In genomic region chr7:143296686-143297085, GRCh38 we compare ENCODE assay signal across 20 cellular contexts. TPM values are rescaled to one million over a fixed set of nuclear protein-coding genes. Genes with fewer than 3 reads are reported as not detected.
DNase-seq lines count a peak whose midpoint lies in the region; ATAC-seq and TF ChIP-seq lines count a peak whose summit lies in the region.
"Had no signal": no experiment of that assay in that cellular context is flagged by ENCODE, and none has a peak within 500 bp of the region (broad histone marks: within the 10 kb centered on the region; RNA-seq: fewer than 3 reads in every experiment).

No MANE protein-coding gene starts in this region.

- no peak for TF ChIP-seq CTCF in nephron (IDR thresholded peaks at IDR 0.05; ENCODE audit: unreplicated experiment in 3 of 3)
- no peak for TF ChIP-seq CTCF in stomach (IDR thresholded peaks at IDR 0.05)

- H3K36me3 Mint-ChIP-seq in activated CD8-positive, alpha-beta memory T cell treated with anti-CD3 and anti-CD28 coated beads, Interleukin-2, amount 10 ng/mL, durations not matched to agents 7 days and 5 days: peaks cover 81% of the 10 kb centered on the region
- peaks cover 38 to 92% (median 38%) of the 10 kb centered on the region in 3 donors for H3K36me3 Mint-ChIP-seq in CD8-positive, alpha-beta memory T cell
- H3K36me3 Mint-ChIP-seq in activated T-helper 2 cell treated with anti-CD3 and anti-CD28 coated beads, Interferon-gamma antibody, Interleukin-2, Interleukin-4, amounts not matched to agents 10 μg/mL and 5 μg/mL and 100 μg/mL, durations not matched to agents 14 hours and 24 hours and 36 hours (ENCODE audit: low read depth): peaks cover 93% of the 10 kb centered on the region
- peaks cover 89% of the 10 kb centered on the region for H3K36me3 Mint-ChIP-seq in nephron (ENCODE audit: low read depth)

- H3K56ac ChIP-seq in mesendoderm (ENCODE audit: low read length): no peak overlapping the region

- peaks cover 24% of the 10 kb centered on the region for H3K4me1 ChIP-seq in CD8-positive, alpha-beta memory T cell (ENCODE audit: insufficient read depth, low read length)
- peaks cover 12 to 57% (median 26%) of the 10 kb centered on the region in 4 donors for H3K4me1 ChIP-seq in stomach
- no peaks in the 10 kb centered on the region for H3K4me1 ChIP-seq in mesendoderm (ENCODE audit: control insufficient read depth, low read depth, low read length)
- H3K4me1 ChIP-seq: adrenal gland had no signal

- no peak overlapping the region for H3K4me3 ChIP-seq in CD8-positive, alpha-beta memory T cell (ENCODE audit: low read length)
- H3K4me3 ChIP-seq in stomach: no peak overlapping the region
- H3K4me3 ChIP-seq in mesendoderm (ENCODE audit: low read length): no peak overlapping the region
- H3K4me3 ChIP-seq: A549, adrenal gland, gastroesophageal sphincter, mucosa of descending colon, vagina had no signal

- no peaks in the 10 kb centered on the region for H3K27me3 Mint-ChIP-seq in activated CD8-positive, alpha-beta memory T cell treated with anti-CD3 and anti-CD28 coated beads, Interleukin-2, amount 10 ng/mL, durations not matched to agents 7 days and 5 days
- H3K27me3 Mint-ChIP-seq in CD8-positive, alpha-beta memory T cell: no peaks in the 10 kb centered on the region
- no peaks in the 10 kb centered on the region for H3K27me3 Mint-ChIP-seq in activated T-helper 2 cell treated with anti-CD3 and anti-CD28 coated beads, Interferon-gamma antibody, Interleukin-2, Interleukin-4, amounts not matched to agents 10 μg/mL and 5 μg/mL and 100 μg/mL, durations not matched to agents 14 hours and 24 hours and 36 hours (ENCODE audit: low read depth)
- no peaks in the 10 kb centered on the region for H3K27me3 Mint-ChIP-seq in nephron (ENCODE audit: low read depth)

- H4K5ac ChIP-seq in mesendoderm (ENCODE audit: low read length): no peak overlapping the region

- no peak overlapping the region for H3K4me3 Mint-ChIP-seq in activated CD8-positive, alpha-beta memory T cell treated with anti-CD3 and anti-CD28 coated beads, Interleukin-2, amount 10 ng/mL, durations not matched to agents 7 days and 5 days
- H3K4me3 Mint-ChIP-seq in CD8-positive, alpha-beta memory T cell: no peak overlapping the region
- peak overlapping the region; percentile 3 for H3K4me3 Mint-ChIP-seq in activated T-helper 2 cell treated with anti-CD3 and anti-CD28 coated beads, Interferon-gamma antibody, Interleukin-2, Interleukin-4, amounts not matched to agents 10 μg/mL and 5 μg/mL and 100 μg/mL, durations not matched to agents 14 hours and 24 hours and 36 hours (ENCODE audit: low read depth)
- no peak overlapping the region for H3K4me3 Mint-ChIP-seq in nephron

- peaks cover 80% of the 10 kb centered on the region for H3K36me3 ChIP-seq in CD8-positive, alpha-beta memory T cell (ENCODE audit: insufficient read depth, low read length)
- H3K36me3 ChIP-seq in stomach (peaks cover 51 to 100% (median 99%) of the 10 kb centered on the region in 4 donors), mesendoderm (ENCODE audit: control insufficient read depth, insufficient read depth, low read length) (peaks cover 27% of the 10 kb centered on the region)

- DNase-seq in activated CD8-positive, alpha-beta memory T cell treated with anti-CD3 and anti-CD28 coated beads, Interleukin-2, amount 10 ng/mL, durations not matched to agents 7 days and 5 days: no peak
- DNase-seq in activated CD8-positive, alpha-beta memory T cell treated with anti-CD3 and anti-CD28 coated beads for 24 hours: no peak
- no peak for DNase-seq in CD8-positive, alpha-beta memory T cell
- DNase-seq in activated T-helper 2 cell treated with anti-CD3 and anti-CD28 coated beads, Interferon-gamma antibody, Interleukin-2, Interleukin-4, amounts not matched to agents 10 μg/mL and 5 μg/mL and 100 μg/mL, durations not matched to agents 14 hours and 24 hours and 36 hours (ENCODE audit: low spot score): no peak
- no peak for DNase-seq in stomach
- no peak for DNase-seq in mesendoderm
- DNase-seq: activated CD4-positive, alpha-beta T cell treated with anti-CD3 and anti-CD28 coated beads, Interleukin-2, amount 50 U/mL, for 4 hours; adrenal gland; left colon; mucosa of descending colon; NCI-H2029; NCI-H510A; WERI-Rb-1 had no signal

- ATAC-seq in activated CD8-positive, alpha-beta memory T cell treated with anti-CD3 and anti-CD28 coated beads, Interleukin-2, amount 10 ng/mL, durations not matched to agents 7 days and 5 days: no peak
- no peak for ATAC-seq in GM19395 (IDR thresholded peaks at IDR 0.05; ENCODE audit: unreplicated experiment)
- ATAC-seq: A549, gastroesophageal sphincter, left colon had no signal

- intact Hi-C loops in activated T-helper 2 cell treated with anti-CD3 and anti-CD28 coated beads, Interferon-gamma antibody, Interleukin-2, Interleukin-4, amounts not matched to agents 10 μg/mL and 5 μg/mL and 100 μg/mL, durations not matched to agents 14 hours and 24 hours and 36 hours (cut with micrococcal nuclease): loop anchor here (2.0 kb wide), 1 partner anchor 34 kb away; the partner anchor contains the start of gene GSTK1
- intact Hi-C loops in stomach (cut with DNase I; ENCODE audit: low total_unique reads): no loop called here

- H3K79me1 ChIP-seq in mesendoderm (ENCODE audit: low read length): peaks cover 5% of the 10 kb centered on the region

- no peak overlapping the region for H3K9ac ChIP-seq in mesendoderm (ENCODE audit: low read length)

- no peaks in the 10 kb centered on the region for H3K9me3 ChIP-seq in CD8-positive, alpha-beta memory T cell (ENCODE audit: low read length)
- no peaks in the 10 kb centered on the region for H3K9me3 ChIP-seq in stomach
- H3K9me3 ChIP-seq: A549, adrenal gland, gastroesophageal sphincter, mucosa of descending colon, vagina had no signal

- no peak overlapping the region for H4K8ac ChIP-seq in mesendoderm (ENCODE audit: low read depth, low read length)

- peaks cover 62% of the 10 kb centered on the region for H3K4me1 Mint-ChIP-seq in activated CD8-positive, alpha-beta memory T cell treated with anti-CD3 and anti-CD28 coated beads, Interleukin-2, amount 10 ng/mL, durations not matched to agents 7 days and 5 days
- peaks cover 45 to 65% (median 63%) of the 10 kb centered on the region in 3 donors for H3K4me1 Mint-ChIP-seq in CD8-positive, alpha-beta memory T cell
- H3K4me1 Mint-ChIP-seq in activated T-helper 2 cell treated with anti-CD3 and anti-CD28 coated beads, Interferon-gamma antibody, Interleukin-2, Interleukin-4, amounts not matched to agents 10 μg/mL and 5 μg/mL and 100 μg/mL, durations not matched to agents 14 hours and 24 hours and 36 hours (ENCODE audit: low read depth): peaks cover 65% of the 10 kb centered on the region
- H3K4me1 Mint-ChIP-seq in nephron: peaks cover 42% of the 10 kb centered on the region

- H2BK15ac ChIP-seq in mesendoderm (replicated peaks; ENCODE audit: low read depth): no peak overlapping the region

- 50 to 59% (median 53%) methylated on average over 2 of the region's 2 CpGs for WGBS in stomach, 5 donors
- no CpG with 5 or more reads among the region's 2 CpGs for WGBS in mesendoderm (ENCODE audit: extremely low coverage, insufficient coverage, low lambda C conversion rate)

- POLR2A ChIA-PET in CD8-positive, alpha-beta memory T cell (lab: Charles Lee): interaction anchor here (0.8 kb wide), 1 partner anchor 47 kb away, joined by 6 read pairs; no protein-coding TSS in a partner anchor

- H3K4ac ChIP-seq in mesendoderm (ENCODE audit: low read depth, low read length): no peak overlapping the region

- peak overlapping the region; percentile 47 for H3K27ac Mint-ChIP-seq in activated CD8-positive, alpha-beta memory T cell treated with anti-CD3 and anti-CD28 coated beads, Interleukin-2, amount 10 ng/mL, durations not matched to agents 7 days and 5 days
- H3K27ac Mint-ChIP-seq in CD8-positive, alpha-beta memory T cell: peak overlapping the region in 2 of 8 donors; percentile 13 to 37
- H3K27ac Mint-ChIP-seq in activated T-helper 2 cell treated with anti-CD3 and anti-CD28 coated beads, Interferon-gamma antibody, Interleukin-2, Interleukin-4, amounts not matched to agents 10 μg/mL and 5 μg/mL and 100 μg/mL, durations not matched to agents 14 hours and 24 hours and 36 hours: peak overlapping the region; percentile 64
- peak overlapping the region; percentile 30 to 78 (median 52) for H3K27ac Mint-ChIP-seq in nephron

- H3K18ac ChIP-seq in mesendoderm (ENCODE audit: low read length): no peak overlapping the region

- H3K9me3 Mint-ChIP-seq in activated CD8-positive, alpha-beta memory T cell treated with anti-CD3 and anti-CD28 coated beads, Interleukin-2, amount 10 ng/mL, durations not matched to agents 7 days and 5 days (ENCODE audit: low read depth): no peaks in the 10 kb centered on the region
- H3K9me3 Mint-ChIP-seq in CD8-positive, alpha-beta memory T cell: no peaks in the 10 kb centered on the region
- no peaks in the 10 kb centered on the region for H3K9me3 Mint-ChIP-seq in activated T-helper 2 cell treated with anti-CD3 and anti-CD28 coated beads, Interferon-gamma antibody, Interleukin-2, Interleukin-4, amounts not matched to agents 10 μg/mL and 5 μg/mL and 100 μg/mL, durations not matched to agents 14 hours and 24 hours and 36 hours
- H3K9me3 Mint-ChIP-seq in nephron: no peaks in the 10 kb centered on the region

- no peak for TF ChIP-seq EP300 in stomach (IDR thresholded peaks at IDR 0.05)

- H3K79me2 ChIP-seq in mesendoderm (ENCODE audit: control insufficient read depth, insufficient read depth, low read length): no peaks in the 10 kb centered on the region

- CTCF ChIA-PET in activated CD8-positive, alpha-beta memory T cell treated with anti-CD3 and anti-CD28 coated beads, Interleukin-2, amount 10 ng/mL, durations not matched to agents 7 days and 5 days (lab: Charles Lee): interaction anchor here (1.2 to 9.3 kb wide), 5 partner anchors 11 to 112 kb away, joined by 3 to 93 read pairs (median 3); partner anchors contain the start of gene EPHA1
- CTCF ChIA-PET in CD8-positive, alpha-beta memory T cell (lab: Charles Lee): interaction anchor here (1.1 to 8.0 kb wide), 10 partner anchors 12 to 120 kb away, joined by 3 to 103 read pairs (median 4); no protein-coding TSS in a partner anchor

- H3K27me3 ChIP-seq in CD8-positive, alpha-beta memory T cell (ENCODE audit: insufficient read depth, low read length, poor library complexity, severe bottlenecking): no peaks in the 10 kb centered on the region
- H3K27me3 ChIP-seq in stomach: no peaks in the 10 kb centered on the region
- H3K27me3 ChIP-seq in mesendoderm (ENCODE audit: insufficient read depth, low read length, poor library complexity): no peaks in the 10 kb centered on the region
- H3K27me3 ChIP-seq: adrenal gland, gastroesophageal sphincter, vagina had no signal

- H2BK120ac ChIP-seq in mesendoderm (ENCODE audit: low read depth, low read length): no peak overlapping the region

- H3K27ac ChIP-seq in CD8-positive, alpha-beta memory T cell (ENCODE audit: low read depth, low read length): peak overlapping the region; percentile 20
- H3K27ac ChIP-seq in stomach (no peak overlapping the region), mesendoderm (ENCODE audit: low read depth, low read length) (no peak overlapping the region)
- H3K27ac ChIP-seq: A549, adrenal gland, gastroesophageal sphincter, vagina, WERI-Rb-1 had no signal

- H3K23ac ChIP-seq in mesendoderm (ENCODE audit: low read length): no peak overlapping the region

- H2AK5ac ChIP-seq in mesendoderm (ENCODE audit: low read length): no peak overlapping the region

- H2BK5ac ChIP-seq in mesendoderm (ENCODE audit: low read length): no peak overlapping the region

- H3K4me2 ChIP-seq in mesendoderm (ENCODE audit: low read length): no peak overlapping the region
- H3K4me2 ChIP-seq: A549 had no signal

- no peak for TF ChIP-seq POLR2A in stomach (IDR thresholded peaks at IDR 0.05)

RNA-seq across cellular contexts. Expression of gene CASP2, which starts 8.5 kb away (rescaled TPM):
- 100 to 1,000 TPM; 117 to 129 TPM for total RNA-seq in activated CD8-positive, alpha-beta memory T cell treated with anti-CD3 and anti-CD28 coated beads, Interleukin-2, amount 10 ng/mL, durations not matched to agents 7 days and 5 days
- 100 to 1,000 TPM; 105 to 107 TPM for total RNA-seq in CD8-positive, alpha-beta memory T cell
- polyA plus RNA-seq in CD8-positive, alpha-beta memory T cell: 23.0 TPM
- total RNA-seq in activated T-helper 2 cell treated with anti-CD3 and anti-CD28 coated beads, Interferon-gamma antibody, Interleukin-2, Interleukin-4, amounts not matched to agents 10 μg/mL and 5 μg/mL and 100 μg/mL, durations not matched to agents 14 hours and 24 hours and 36 hours: 116 and 122 TPM in 2 replicates
- total RNA-seq in stomach: 10 to 100 TPM; 10.5 to 27.7 (median 22.0) TPM
- 1 to 10 TPM; 4.6 to 7.0 (median 5.0) TPM for polyA plus RNA-seq in stomach
- polyA plus RNA-seq in mesendoderm (2013, experiment 1 of 2): 20.6 TPM
- 19.0 TPM for polyA plus RNA-seq in mesendoderm (2013, experiment 2 of 2)

RNA-seq across cellular contexts. Expression of gene TMEM139, which starts 11.9 kb away (rescaled TPM):
- total RNA-seq in activated CD8-positive, alpha-beta memory T cell treated with anti-CD3 and anti-CD28 coated beads, Interleukin-2, amount 10 ng/mL, durations not matched to agents 7 days and 5 days: 1 to 10 TPM in 1 of 2 experiments, under 1 TPM in 1; 0.41 to 1.7 TPM
- total RNA-seq in CD8-positive, alpha-beta memory T cell: under 1 TPM; 0.84 to 0.90 TPM
- polyA plus RNA-seq in CD8-positive, alpha-beta memory T cell: 0.87 TPM
- total RNA-seq in activated T-helper 2 cell treated with anti-CD3 and anti-CD28 coated beads, Interferon-gamma antibody, Interleukin-2, Interleukin-4, amounts not matched to agents 10 μg/mL and 5 μg/mL and 100 μg/mL, durations not matched to agents 14 hours and 24 hours and 36 hours: 0.75 and 1.1 TPM in 2 replicates
- 1 to 10 TPM in 4 of 5 donors, under 1 TPM in 1; 0.89 to 9.6 (median 4.6) TPM for total RNA-seq in stomach
- 10 to 100 TPM in 1 of 3 donors, 1 to 10 TPM in 2; 5.3 to 15.3 (median 8.4) TPM for polyA plus RNA-seq in stomach
- 0.84 TPM for polyA plus RNA-seq in mesendoderm (2013, experiment 1 of 2)
- 1.4 TPM for polyA plus RNA-seq in mesendoderm (2013, experiment 2 of 2)
- total RNA-seq: temporal lobe, vagina had no signal

RNA-seq across cellular contexts. Expression of gene CLCN1, which starts 19.2 kb away (rescaled TPM):
- under 1 TPM; 0.09 TPM for total RNA-seq in activated CD8-positive, alpha-beta memory T cell treated with anti-CD3 and anti-CD28 coated beads, Interleukin-2, amount 10 ng/mL, durations not matched to agents 7 days and 5 days
- under 1 TPM in 1 of 2 experiments, not detected in 1; 0.11 TPM for total RNA-seq in CD8-positive, alpha-beta memory T cell
- polyA plus RNA-seq in CD8-positive, alpha-beta memory T cell: not detected
- total RNA-seq in activated T-helper 2 cell treated with anti-CD3 and anti-CD28 coated beads, Interferon-gamma antibody, Interleukin-2, Interleukin-4, amounts not matched to agents 10 μg/mL and 5 μg/mL and 100 μg/mL, durations not matched to agents 14 hours and 24 hours and 36 hours: not detected in 2 replicates
- not detected for total RNA-seq in stomach
- polyA plus RNA-seq in stomach: under 1 TPM in 1 of 3 donors, not detected in 2; 0.28 TPM
- polyA plus RNA-seq in mesendoderm (2013, experiment 1 of 2): 0.27 TPM
- 0.25 TPM for polyA plus RNA-seq in mesendoderm (2013, experiment 2 of 2)
- total RNA-seq: cardiac septum, gastroesophageal sphincter, left colon, mucosa of descending colon, temporal lobe, vagina had no signal

RNA-seq across cellular contexts. Expression of gene GSTK1, which starts 33.4 kb away (rescaled TPM):
- total RNA-seq in activated CD8-positive, alpha-beta memory T cell treated with anti-CD3 and anti-CD28 coated beads, Interleukin-2, amount 10 ng/mL, durations not matched to agents 7 days and 5 days: 100 to 1,000 TPM; 335 to 436 TPM
- 100 to 1,000 TPM; 147 to 151 TPM for total RNA-seq in CD8-positive, alpha-beta memory T cell
- polyA plus RNA-seq in CD8-positive, alpha-beta memory T cell: 532 TPM
- 166 and 168 TPM in 2 replicates for total RNA-seq in activated T-helper 2 cell treated with anti-CD3 and anti-CD28 coated beads, Interferon-gamma antibody, Interleukin-2, Interleukin-4, amounts not matched to agents 10 μg/mL and 5 μg/mL and 100 μg/mL, durations not matched to agents 14 hours and 24 hours and 36 hours
- 100 to 1,000 TPM in 4 of 5 donors, 10 to 100 TPM in 1; 71.8 to 305 (median 164) TPM for total RNA-seq in stomach
- 100 to 1,000 TPM; 118 to 177 (median 141) TPM for polyA plus RNA-seq in stomach
- 20.7 TPM for polyA plus RNA-seq in mesendoderm (2013, experiment 1 of 2)
- 21.6 TPM for polyA plus RNA-seq in mesendoderm (2013, experiment 2 of 2)
